8 cellular contexts compared by ENCODE assay signal in the genomic region with DNA sequence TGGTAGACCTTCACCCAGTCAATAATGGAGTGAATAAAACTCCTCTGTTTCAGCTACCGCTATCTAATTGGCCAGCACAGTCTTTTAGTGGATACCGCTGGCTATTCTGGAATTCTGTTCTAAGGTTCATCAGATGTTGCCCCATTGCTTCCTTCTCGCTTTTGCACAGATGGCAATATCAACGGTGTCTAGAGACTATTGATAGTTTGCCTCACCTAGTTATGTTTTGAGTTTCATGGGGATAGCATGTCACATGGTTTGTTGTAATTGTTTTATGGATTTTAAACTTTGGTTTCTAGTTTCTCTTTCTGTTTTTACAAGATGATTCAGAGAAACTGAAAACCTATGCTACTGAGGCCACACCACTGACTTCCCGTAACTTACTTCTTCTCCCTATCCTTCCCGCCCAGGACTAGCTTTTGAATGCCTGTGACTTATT. TPM values are rescaled to one million over a fixed set of nuclear protein-coding genes. Genes with fewer than 3 reads are reported as not detected.
DNase-seq lines count a peak whose midpoint lies in the region; ATAC-seq, FAIRE-seq and TF ChIP-seq lines count a peak whose summit lies in the region.

No MANE protein-coding gene starts in this region.

- no peaks in the 10 kb centered on the region for H3K27me3 ChIP-seq in GM06990 (replicated peaks; ENCODE audit: control insufficient read depth, insufficient read depth, low read length)
- no peaks in the 10 kb centered on the region for H3K27me3 ChIP-seq in adipocyte (replicated peaks; ENCODE audit: control insufficient read depth, insufficient read depth, low read length)
- no peaks in the 10 kb centered on the region for H3K27me3 ChIP-seq in mononuclear cell (ENCODE audit: insufficient read depth, low read length)

- H3K9me3 ChIP-seq in adipocyte (ENCODE audit: control insufficient read depth, low read length) (no peaks in the 10 kb centered on the region), mononuclear cell (ENCODE audit: low read depth, low read length) (no peaks in the 10 kb centered on the region)

- FAIRE-seq in urothelium cell line (lab: Jason Lieb, UNC): no peak

- H3K4me1 ChIP-seq in adipocyte (ENCODE audit: control insufficient read depth, insufficient read depth, low read length) (peaks cover 30% of the 10 kb centered on the region), mononuclear cell (ENCODE audit: insufficient read depth, low read length) (peaks cover 25% of the 10 kb centered on the region)

- no peak for TF ChIP-seq CTCF in GM06990 (IDR thresholded peaks at IDR 0.05; ENCODE audit: insufficient read depth, low read length, poor library complexity, severe bottlenecking)

- H3K4me3 ChIP-seq in GM06990 (replicated peaks; ENCODE audit: low read depth, low read length) (peak overlapping the region; percentile 87), adipocyte (ENCODE audit: low read length) (peak overlapping the region; percentile 100), mononuclear cell (ENCODE audit: low read length) (peak overlapping the region; percentile 19)

- peak; percentile 25 for DNase-seq in GM06990 (ENCODE audit: extremely low read depth, insufficient read length)
- DNase-seq in Kasumi-1 (lab: John Stamatoyannopoulos, UW): peak; percentile 40 to 58
- DNase-seq in adipocyte (ENCODE audit: low read depth): peak; percentile 63
- no peak for DNase-seq in NCI-H2227 treated with DMSO at 0.1 percent for 48 hours (lab: John Stamatoyannopoulos, UW)
- no peak for DNase-seq in NCI-H2196 (lab: John Stamatoyannopoulos, UW; ENCODE audit: unreplicated experiment)
- DNase-seq in urothelium cell line (ENCODE audit: low spot score): no peak

- peak; percentile 55 for ATAC-seq in GM21717 (IDR thresholded peaks at IDR 0.05; ENCODE audit: unreplicated experiment)

- no peaks in the 10 kb centered on the region; the same call in 1 of the 2 replicates for H3K36me3 ChIP-seq in GM06990 (ENCODE audit: control insufficient read depth, insufficient read depth, low read length)
- peaks cover 19% of the 10 kb centered on the region for H3K36me3 ChIP-seq in adipocyte (ENCODE audit: control insufficient read depth, insufficient read depth, low read length, severe bottlenecking)

- peak overlapping the region; percentile 100 for H3K9ac ChIP-seq in adipocyte (ENCODE audit: low read length)

RNA-seq across cellular contexts. Expression of a gene that starts 2.0 kb away (rescaled TPM):
- 164 TPM for total RNA-seq in mononuclear cell

Comparison
In these comparisons a context has a peak if more than half of its experiments do, and no peak if none do; other contexts are left out.
1. DNase-seq: peak in GM06990 (single experiment), Kasumi-1 (2 of 2) and adipocyte (single experiment); none in NCI-H2227 treated with DMSO at 0.1 percent for 48 hours (single experiment), NCI-H2196 (single experiment) and urothelium cell line (single experiment).
2. H3K4me3 ChIP-seq: peak in every context shown above with its lines; median percentile 100 in adipocyte; 87 in GM06990; 19 in mononuclear cell.